ENCODE assay signal across 8 cellular contexts in genomic region chr19:54388803-54389144, GRCh38. TPM values are rescaled to one million over a fixed set of nuclear protein-coding genes. Genes with fewer than 3 reads are reported as not detected.
DNase-seq lines count a peak whose midpoint lies in the region; ATAC-seq and TF ChIP-seq lines count a peak whose summit lies in the region.

No MANE protein-coding gene starts in this region.

- intact Hi-C loops in colonic mucosa (cut with DNase I): no loop called here

- H3K36me3 ChIP-seq in DOHH2 (ENCODE audit: control insufficient read depth, low read length) (no peaks in the 10 kb centered on the region), Karpas-422 (ENCODE audit: insufficient read depth, low read length) (no peaks in the 10 kb centered on the region), colonic mucosa (no peaks in the 10 kb centered on the region), parathyroid adenoma (ENCODE audit: control insufficient read depth, insufficient read depth, low read length) (no peaks in the 10 kb centered on the region)

- no peak overlapping the region for H3K9ac ChIP-seq in Karpas-422 (ENCODE audit: low read length)
- peak overlapping the region in 1 of 2 donors; percentile 14 for H3K9ac ChIP-seq in colonic mucosa (ENCODE audit: low read depth in 2 of 2, low read length in 2 of 2)
- H3K9ac ChIP-seq in parathyroid adenoma: no peak overlapping the region

- no peaks in the 10 kb centered on the region for H3K9me2 ChIP-seq in DOHH2 (replicated peaks; ENCODE audit: control insufficient read depth, low read length)
- no peaks in the 10 kb centered on the region for H3K9me2 ChIP-seq in Karpas-422 (replicated peaks; ENCODE audit: insufficient read depth, low read length)

- H3F3A ChIP-seq in DOHH2 (ENCODE audit: control insufficient read depth, insufficient read depth): peaks cover 19% of the 10 kb centered on the region

- H3K79me2 ChIP-seq in DOHH2 (ENCODE audit: control insufficient read depth, low read length): no peaks in the 10 kb centered on the region
- H3K79me2 ChIP-seq in Karpas-422 (ENCODE audit: low read length): no peaks in the 10 kb centered on the region
- no peaks in the 10 kb centered on the region for H3K79me2 ChIP-seq in parathyroid adenoma

- H3K4me3 ChIP-seq in DOHH2 (ENCODE audit: low read length) (peak overlapping the region; percentile 63), Karpas-422 (ENCODE audit: low read length) (no peak overlapping the region), colonic mucosa (peak overlapping the region; percentile 15), parathyroid adenoma (ENCODE audit: low read depth, low read length) (no peak overlapping the region)

- H3K4me2 ChIP-seq in DOHH2 (ENCODE audit: low read length) (peak overlapping the region; percentile 91), Karpas-422 (ENCODE audit: low read depth, low read length, poor library complexity, severe bottlenecking) (peak overlapping the region; percentile 10), parathyroid adenoma (ENCODE audit: low read length) (peak overlapping the region; percentile 39)

- H3K27ac ChIP-seq in DOHH2 (ENCODE audit: low read depth, low read length) (peak overlapping the region; percentile 36; the same call in 1 of the 2 replicates), Karpas-422 (ENCODE audit: low read length) (no peak overlapping the region), colonic mucosa (no peak overlapping the region), parathyroid adenoma (no peak overlapping the region)

- H2AFZ ChIP-seq in Karpas-422 (ENCODE audit: low read length) (no peak overlapping the region), parathyroid adenoma (peak overlapping the region; percentile 29)

- H3K9me3 ChIP-seq in DOHH2 (ENCODE audit: control insufficient read depth, insufficient read depth, low read length): no peaks in the 10 kb centered on the region
- no peaks in the 10 kb centered on the region for H3K9me3 ChIP-seq in Karpas-422 (ENCODE audit: low read length)
- no peaks in the 10 kb centered on the region for H3K9me3 ChIP-seq in colonic mucosa
- H3K9me3 ChIP-seq in parathyroid adenoma (ENCODE audit: control insufficient read depth, low read length): no peaks in the 10 kb centered on the region

- H3K4me1 ChIP-seq in DOHH2 (ENCODE audit: control insufficient read depth, low read length) (peaks cover 41% of the 10 kb centered on the region), Karpas-422 (ENCODE audit: low read length) (peaks cover 11% of the 10 kb centered on the region), colonic mucosa (no peaks in the 10 kb centered on the region), parathyroid adenoma (no peaks in the 10 kb centered on the region)

- H3K27me3 ChIP-seq in DOHH2 (ENCODE audit: control insufficient read depth, low read length): peaks cover 67% of the 10 kb centered on the region
- no peaks in the 10 kb centered on the region for H3K27me3 ChIP-seq in Karpas-422 (ENCODE audit: low read length)
- no peaks in the 10 kb centered on the region for H3K27me3 ChIP-seq in colonic mucosa
- peaks cover 4% of the 10 kb centered on the region for H3K27me3 ChIP-seq in parathyroid adenoma (ENCODE audit: control insufficient read depth, insufficient read depth, low read length)

- ATAC-seq in GM18502 (IDR thresholded peaks at IDR 0.05; ENCODE audit: poor library complexity, unreplicated experiment): no peak
- no peak for ATAC-seq in HG02759 (IDR thresholded peaks at IDR 0.05; ENCODE audit: unreplicated experiment)

- DNase-seq in Karpas-422: no peak
- no peak for DNase-seq in colonic mucosa
- no peak for DNase-seq in KG1 (lab: John Stamatoyannopoulos, UW)
- DNase-seq in retina: no peak

- TF ChIP-seq CTCF in DOHH2 (IDR thresholded peaks at IDR 0.05; ENCODE audit: low read depth, low read length, poor library complexity, severe bottlenecking): no peak
- no peak for TF ChIP-seq CTCF in colonic mucosa (IDR thresholded peaks at IDR 0.05)
- TF ChIP-seq CTCF in parathyroid adenoma (IDR thresholded peaks at IDR 0.05): no peak

- H4K20me1 ChIP-seq in DOHH2 (ENCODE audit: control insufficient read depth, insufficient read depth, low read depth, low read length): peaks cover 10% of the 10 kb centered on the region
- no peaks in the 10 kb centered on the region for H4K20me1 ChIP-seq in Karpas-422 (ENCODE audit: insufficient read depth, low read depth, low read length)

RNA-seq across cellular contexts. Expression of gene LAIR1, which starts 24.0 kb away (rescaled TPM):
- total RNA-seq in Karpas-422 (2014; rRNA removed; shearing (Covaris generic); ENCODE audit: low replicate concordance): 0.15 and 0.61 TPM in 2 replicates
- total RNA-seq in colonic mucosa: 1 to 10 TPM; 5.2 to 9.3 TPM

RNA-seq across cellular contexts. Expression of gene TTYH1, which starts 26.5 kb away (rescaled TPM):
- total RNA-seq in Karpas-422 (2014; rRNA removed; shearing (Covaris generic); ENCODE audit: low replicate concordance): not detected in 2 replicates
- 1 to 10 TPM in 1 of 2 donors, under 1 TPM in 1; 0.47 to 2.4 TPM for total RNA-seq in colonic mucosa

RNA-seq across cellular contexts. Expression of gene LILRA4, which starts 49.8 kb away (rescaled TPM):
- 0.75 and 10.5 TPM in 2 replicates for total RNA-seq in Karpas-422 (2014; rRNA removed; shearing (Covaris generic); ENCODE audit: low replicate concordance)
- total RNA-seq in colonic mucosa: not detected

Comparison
In these comparisons a context has a peak if more than half of its experiments do, and no peak if none do; other contexts are left out.
1. H3K4me2 ChIP-seq: peak in every context shown above with its lines; median percentile 91 in DOHH2; 39 in parathyroid adenoma; 10 in Karpas-422.
2. H3K4me3 ChIP-seq: peak in DOHH2 (single experiment) and colonic mucosa (single experiment); none in Karpas-422 (single experiment) and parathyroid adenoma (single experiment).